ENCODE assay signal across 1 cellular context in the genomic region with DNA sequence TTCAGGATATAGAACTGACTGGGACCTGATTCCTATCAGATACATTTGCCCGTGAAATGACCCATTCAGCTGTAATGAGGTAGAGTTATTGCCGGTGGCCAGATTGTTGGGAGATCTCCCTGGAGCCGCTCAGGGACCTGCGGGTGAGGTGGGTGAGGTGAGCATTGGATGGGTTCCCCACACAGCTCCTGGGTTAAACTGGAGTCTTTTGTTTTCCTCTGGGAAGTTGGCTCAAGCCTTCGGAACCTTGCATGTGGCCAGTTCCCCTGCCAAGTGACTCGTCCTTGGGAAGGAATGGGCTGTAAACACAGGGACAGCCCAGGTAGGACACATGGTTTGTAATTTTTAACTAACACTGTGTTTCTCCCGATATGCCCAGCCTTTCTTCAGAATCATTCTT.
TF ChIP-seq lines count a peak whose summit lies in the region.

No MANE protein-coding gene starts in this region.

TF ChIP-seq in HepG2, 621 proteins besides CTCF, POLR2A, EP300 and RAD21:
- TF ChIP-seq, protein P1, sequence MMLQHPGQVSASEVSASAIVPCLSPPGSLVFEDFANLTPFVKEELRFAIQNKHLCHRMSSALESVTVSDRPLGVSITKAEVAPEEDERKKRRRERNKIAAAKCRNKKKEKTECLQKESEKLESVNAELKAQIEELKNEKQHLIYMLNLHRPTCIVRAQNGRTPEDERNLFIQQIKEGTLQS (CRISPR knock-in tag; IDR thresholded peaks at IDR 0.05), result no peak
- TF ChIP-seq MXI1 (IDR thresholded peaks at IDR 0.05; ENCODE audit: borderline replicate concordance, low read depth, low read length), result no peak
- TF ChIP-seq, protein P2, sequence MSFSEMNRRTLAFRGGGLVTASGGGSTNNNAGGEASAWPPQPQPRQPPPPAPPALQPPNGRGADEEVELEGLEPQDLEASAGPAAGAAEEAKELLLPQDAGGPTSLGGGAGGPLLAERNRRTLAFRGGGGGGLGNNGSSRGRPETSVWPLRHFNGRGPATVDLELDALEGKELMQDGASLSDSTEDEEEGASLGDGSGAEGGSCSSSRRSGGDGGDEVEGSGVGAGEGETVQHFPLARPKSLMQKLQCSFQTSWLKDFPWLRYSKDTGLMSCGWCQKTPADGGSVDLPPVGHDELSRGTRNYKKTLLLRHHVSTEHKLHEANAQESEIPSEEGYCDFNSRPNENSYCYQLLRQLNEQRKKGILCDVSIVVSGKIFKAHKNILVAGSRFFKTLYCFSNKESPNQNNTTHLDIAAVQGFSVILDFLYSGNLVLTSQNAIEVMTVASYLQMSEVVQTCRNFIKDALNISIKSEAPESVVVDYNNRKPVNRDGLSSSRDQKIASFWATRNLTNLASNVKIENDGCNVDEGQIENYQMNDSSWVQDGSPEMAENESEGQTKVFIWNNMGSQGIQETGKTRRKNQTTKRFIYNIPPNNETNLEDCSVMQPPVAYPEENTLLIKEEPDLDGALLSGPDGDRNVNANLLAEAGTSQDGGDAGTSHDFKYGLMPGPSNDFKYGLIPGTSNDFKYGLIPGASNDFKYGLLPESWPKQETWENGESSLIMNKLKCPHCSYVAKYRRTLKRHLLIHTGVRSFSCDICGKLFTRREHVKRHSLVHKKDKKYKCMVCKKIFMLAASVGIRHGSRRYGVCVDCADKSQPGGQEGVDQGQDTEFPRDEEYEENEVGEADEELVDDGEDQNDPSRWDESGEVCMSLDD (CRISPR knock-in tag; IDR thresholded peaks at IDR 0.05; ENCODE audit: borderline replicate concordance), result no peak
